8 cellular contexts compared by ENCODE assay signal in genomic region chr22:21712751-21713427, GRCh38.
DNase-seq lines count a peak whose midpoint lies in the region; ATAC-seq and TF ChIP-seq lines count a peak whose summit lies in the region.

No MANE protein-coding gene starts in this region.

- DNase-seq in ELF-1 (ENCODE audit: low read depth, low spot score) = peak; percentile 75
- DNase-seq in LNCaP clone FGC (ENCODE audit: low read depth) = no peak
- DNase-seq in T follicular helper cell (ENCODE audit: low read depth) = peak; percentile 32
- DNase-seq in astrocyte of the spinal cord (ENCODE audit: low read depth, low spot score) = peak; percentile 80
- DNase-seq in hippocampal formation (lab: John Stamatoyannopoulos, UW) = peak; percentile 66 to 80
- DNase-seq in skeletal muscle cell (ENCODE audit: low read depth) = no peak

- in situ Hi-C loops in astrocyte of the spinal cord (cut with HindIII; ENCODE audit: low sequenced_read_pairs) = loop anchor here (25.0 kb wide), 1 partner anchor 224 kb away; no protein-coding TSS in a partner anchor

- TF ChIP-seq CTCF in LNCaP clone FGC (IDR thresholded peaks at IDR 0.05; ENCODE audit: control insufficient read depth, extremely low read depth, insufficient read depth) (peak; percentile 86), astrocyte of the spinal cord (IDR thresholded peaks at IDR 0.05; ENCODE audit: low read depth, low read length) (peak; percentile 82)

- ATAC-seq in GM19452 (IDR thresholded peaks at IDR 0.05; ENCODE audit: unreplicated experiment) = no peak
- no peak for ATAC-seq in HG03108 (IDR thresholded peaks at IDR 0.05; ENCODE audit: unreplicated experiment)

- no peak overlapping the region for H3K4me3 ChIP-seq in LNCaP clone FGC (ENCODE audit: low read depth, low read length)
- peak overlapping the region; percentile 6 for H3K4me3 ChIP-seq in astrocyte of the spinal cord (ENCODE audit: low read depth, low read length)
- peak overlapping the region; percentile 11 for H3K4me3 ChIP-seq in skeletal muscle cell (ENCODE audit: low read depth, low read length)

Comparison
In these comparisons a context has a peak if more than half of its experiments do, and no peak if none do; other contexts are left out.
1. DNase-seq: peak in ELF-1 (single experiment), T follicular helper cell (single experiment), astrocyte of the spinal cord (single experiment) and hippocampal formation (2 of 2); none in LNCaP clone FGC (single experiment) and skeletal muscle cell (single experiment).